27 cellular contexts compared by ENCODE assay signal in the genomic region with DNA sequence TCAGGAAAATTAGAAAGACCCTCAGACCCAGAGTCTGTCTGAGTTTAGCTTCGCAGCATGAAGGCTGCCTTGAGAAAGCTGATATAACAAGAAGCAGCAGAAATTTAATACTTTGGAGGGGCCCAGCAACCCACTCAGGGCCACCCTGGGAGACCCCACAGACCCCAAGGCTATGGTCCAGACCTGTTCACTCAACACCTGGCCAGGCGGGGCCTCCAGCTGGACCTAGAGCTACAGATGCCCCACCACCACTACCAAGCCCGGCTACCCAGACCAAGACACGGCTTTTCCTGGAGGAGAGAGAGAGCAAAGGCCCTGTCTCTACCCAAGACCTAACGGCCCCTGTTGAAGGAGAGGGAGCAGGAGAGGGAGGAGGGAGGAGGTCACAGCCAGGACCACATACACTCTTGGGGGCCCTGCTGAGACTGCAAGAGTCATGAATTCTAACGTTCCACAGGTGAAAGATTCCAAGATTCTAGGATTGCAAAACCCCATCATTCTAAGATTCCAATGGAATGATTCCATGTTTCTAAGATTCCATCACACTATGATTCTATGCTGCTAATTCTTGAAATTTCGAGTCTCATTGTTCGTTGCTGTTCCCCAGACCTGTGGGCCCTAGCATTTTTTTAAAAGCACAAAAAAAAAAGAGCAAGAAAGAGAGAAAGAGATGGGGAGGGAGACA. TPM values are rescaled to one million over a fixed set of nuclear protein-coding genes. Genes with fewer than 3 reads are reported as not detected.
DNase-seq lines count a peak whose midpoint lies in the region; ATAC-seq and TF ChIP-seq lines count a peak whose summit lies in the region.
"Had no signal": no experiment of that assay in that cellular context is flagged by ENCODE, and none has a peak within 500 bp of the region (broad histone marks: within the 10 kb centered on the region; RNA-seq: fewer than 3 reads in every experiment).

No MANE protein-coding gene starts in this region.

- ATAC-seq in GM21723 (IDR thresholded peaks at IDR 0.05; ENCODE audit: unreplicated experiment) (no peak), GM21576 (IDR thresholded peaks at IDR 0.05; ENCODE audit: unreplicated experiment) (no peak)
- ATAC-seq: activated CD4-positive, alpha-beta T cell treated with anti-CD3 and anti-CD28 coated beads for 36 hours; activated CD8-positive, alpha-beta T cell treated with anti-CD3 and anti-CD28 coated beads, Interleukin-2, amount 10 ng/mL, durations not matched to agents 7 days and 5 days; effector memory CD8-positive, alpha-beta T cell; HCT116; HepG2; Panc1; right lobe of liver; stimulated activated naive CD8-positive, alpha-beta T cell treated with anti-CD3 and anti-CD28 coated beads, Interleukin-15, amount 100 ng/mL, for 72 hours had no signal

- H3K23ac ChIP-seq in trophoblast cell (ENCODE audit: low read length), result no peak overlapping the region

- H3K4me3 ChIP-seq in fibroblast of pulmonary artery (replicated peaks; ENCODE audit: low read depth, low read length) (no peak overlapping the region), trophoblast cell (ENCODE audit: low read depth, low read length) (no peak overlapping the region)
- H3K4me3 ChIP-seq: BLaER1, heart right ventricle, lung, right lobe of liver, uterus had no signal

- H3K36me3 ChIP-seq in trophoblast cell (ENCODE audit: control insufficient read depth in 1 of 2, insufficient read depth in 2 of 2, low read length in 2 of 2), result no peaks in the 10 kb centered on the region
- H3K36me3 ChIP-seq: BLaER1, heart right ventricle, right lobe of liver, uterus had no signal

- no CpG with 5 or more reads among the region's 8 CpGs for WGBS in trophoblast cell (ENCODE audit: extremely low coverage, insufficient coverage, insufficient read length)

- no peaks in the 10 kb centered on the region for H3K27me3 ChIP-seq in trophoblast cell (ENCODE audit: insufficient read depth, low read length)
- H3K27me3 ChIP-seq: BLaER1, right lobe of liver, uterus had no signal

- H2AK5ac ChIP-seq in trophoblast cell (ENCODE audit: low read length), result no peak overlapping the region

- no peak overlapping the region for H3K9ac ChIP-seq in trophoblast cell (ENCODE audit: low read length)
- H3K9ac ChIP-seq: BLaER1 had no signal

- H4K91ac ChIP-seq in trophoblast cell (ENCODE audit: low read depth, low read length), result no peak overlapping the region

- H3K14ac ChIP-seq in trophoblast cell (ENCODE audit: low read length), result no peak overlapping the region

- TF ChIP-seq CTCF in fibroblast of pulmonary artery (IDR thresholded peaks at IDR 0.05; ENCODE audit: low read length, missing control alignments), result no peak

- no peak overlapping the region for H2BK120ac ChIP-seq in trophoblast cell (ENCODE audit: insufficient read depth, low read length, poor library complexity)

- H3K79me2 ChIP-seq in trophoblast cell (ENCODE audit: control insufficient read depth, insufficient read depth, low read length, poor library complexity), result no peaks in the 10 kb centered on the region

- no peak overlapping the region for H2BK12ac ChIP-seq in trophoblast cell (ENCODE audit: low read length)

- no peak overlapping the region for H2AFZ ChIP-seq in trophoblast cell (ENCODE audit: insufficient read depth, low read length, poor library complexity)

- H3K27ac ChIP-seq in trophoblast cell (ENCODE audit: low read depth, low read length), result no peak overlapping the region
- H3K27ac ChIP-seq: BLaER1, heart right ventricle, right lobe of liver, uterus had no signal

- no peaks in the 10 kb centered on the region for H3K4me1 ChIP-seq in trophoblast cell (ENCODE audit: control insufficient read depth in 1 of 2, insufficient read depth in 2 of 2, low read length in 2 of 2)
- H3K4me1 ChIP-seq: right lobe of liver, uterus had no signal

- no peak overlapping the region for H3K18ac ChIP-seq in trophoblast cell (ENCODE audit: low read length)

- no peak overlapping the region for H2BK5ac ChIP-seq in trophoblast cell (ENCODE audit: low read depth, low read length, poor library complexity)

- DNase-seq in AG20443 (ENCODE audit: low spot score), result peak; percentile 42
- DNase-seq in NCI-H226, result peak; percentile 41
- DNase-seq in fibroblast of pulmonary artery (ENCODE audit: low read depth), result peak; percentile 12
- DNase-seq in trophoblast cell, result peak; percentile 30 to 92
- no peak for DNase-seq in NOMO-1 treated with dmso at 0.1 percent for 144 hours (lab: John Stamatoyannopoulos, UW; ENCODE audit: unreplicated experiment)
- DNase-seq in NCI-H345 (lab: John Stamatoyannopoulos, UW), result no peak
- DNase-seq: activated CD4-positive, alpha-beta T cell treated with anti-CD3 and anti-CD28 coated beads for 36 hours; activated CD8-positive, alpha-beta T cell treated with anti-CD3 and anti-CD28 coated beads, Interleukin-2, amount 10 ng/mL, durations not matched to agents 7 days and 5 days; activated naive CD4-positive, alpha-beta T cell treated with anti-CD3 and anti-CD28 coated beads, Interleukin-2, amount 50 U/mL, for 16 hours; amygdala; effector memory CD8-positive, alpha-beta T cell; erythroblast; heart right ventricle; NCI-H1436 treated with DMSO at 0.1 percent for 48 hours; SHP77 treated with DMSO at 0.1 percent for 48 hours; stimulated activated CD8-positive, alpha-beta memory T cell treated with anti-CD3 and anti-CD28 coated beads, Interleukin-4, amount 100 ng/mL, for 48 hours; stimulated activated naive CD8-positive, alpha-beta T cell treated with anti-CD3 and anti-CD28 coated beads, Interleukin-15, amount 100 ng/mL, for 72 hours; uterus had no signal

- H3K79me1 ChIP-seq in trophoblast cell (ENCODE audit: low read length), result no peaks in the 10 kb centered on the region

- H4K12ac ChIP-seq in trophoblast cell (ENCODE audit: low read depth, low read length), result no peak overlapping the region

- no peak overlapping the region for H4K8ac ChIP-seq in trophoblast cell (ENCODE audit: low read depth, low read length)

- peaks cover 3% of the 10 kb centered on the region for H3K9me3 ChIP-seq in trophoblast cell (ENCODE audit: insufficient read depth, low read depth, low read length)
- H3K9me3 ChIP-seq: BLaER1, heart right ventricle, right lobe of liver, uterus had no signal

- H3K4me2 ChIP-seq in trophoblast cell (ENCODE audit: low read length), result no peak overlapping the region
- H3K4me2 ChIP-seq: BLaER1 had no signal

- no peak overlapping the region for H3K4ac ChIP-seq in trophoblast cell (ENCODE audit: low read depth, low read length)

RNA-seq across cellular contexts. Expression of gene LACTBL1, which starts 53.2 kb away (rescaled TPM):
- polyA plus RNA-seq in trophoblast cell (2013), result not detected in 2 replicates
- polyA plus RNA-seq: heart right ventricle, lung, thymus had no signal

Comparison
In these comparisons a context has a peak if more than half of its experiments do, and no peak if none do; other contexts are left out.
1. DNase-seq: peak in AG20443 (single experiment), NCI-H226 (single experiment), fibroblast of pulmonary artery (single experiment) and trophoblast cell (2 of 2); none in NOMO-1 treated with dmso at 0.1 percent for 144 hours (single experiment) and NCI-H345 (single experiment).